ENCODE assay signal across 8 cellular contexts in the genomic region with DNA sequence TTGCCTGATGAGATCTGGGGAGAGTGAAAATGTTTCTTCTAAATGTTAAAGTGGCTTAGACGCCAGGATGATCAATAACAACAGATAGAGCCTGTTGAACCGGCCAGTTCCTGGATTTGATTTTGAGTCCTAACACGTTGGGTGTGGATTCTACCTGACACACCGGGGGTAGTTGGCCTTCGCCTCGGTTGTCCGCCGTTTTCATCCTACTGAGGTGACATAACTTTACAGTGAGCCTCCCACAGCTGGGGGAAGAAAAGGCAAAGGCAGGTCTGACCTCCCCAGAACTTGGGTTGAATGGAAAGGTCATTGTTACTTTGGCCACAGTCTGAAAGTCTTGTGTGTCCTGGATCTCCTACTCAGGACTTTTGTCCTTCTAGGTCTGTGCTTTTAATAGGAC. TPM values are rescaled to one million over a fixed set of nuclear protein-coding genes. Genes with fewer than 3 reads are reported as not detected.
A peak's percentile ranks its signal among the peaks of the same experiment; 100 is the strongest.
DNase-seq lines count a peak whose midpoint lies in the region; ATAC-seq and TF ChIP-seq lines count a peak whose summit lies in the region.

No MANE protein-coding gene starts in this region.

- H3K27ac ChIP-seq in KOPT-K1 (ENCODE audit: low read depth, low read length, poor library complexity, severe bottlenecking) (peak overlapping the region; percentile 92), coronary artery (peak overlapping the region in 1 of 2 donors; percentile 95)

- peaks cover 10 to 26% (median 19%) of the 10 kb centered on the region in 4 donors for H3K4me1 Mint-ChIP-seq in naive thymus-derived CD8-positive, alpha-beta T cell

- H3K9me3 Mint-ChIP-seq in naive thymus-derived CD8-positive, alpha-beta T cell: no peaks in the 10 kb centered on the region

- peaks cover 48% of the 10 kb centered on the region for H3K36me3 ChIP-seq in KOPT-K1 (ENCODE audit: insufficient read depth, low read length)

- H3K4me3 ChIP-seq in AG09309 (ENCODE audit: control insufficient read depth, low read depth, low read length) (peak overlapping the region; percentile 64), coronary artery (peak overlapping the region; percentile 84)

- peak overlapping the region in 8 of 10 donors; percentile 47 to 87 (median 82) for H3K27ac Mint-ChIP-seq in naive thymus-derived CD8-positive, alpha-beta T cell

- POLR2A ChIA-PET in naive thymus-derived CD8-positive, alpha-beta T cell (lab: Charles Lee): interaction anchor here (1.8 to 2.0 kb wide), 2 partner anchors 31 to 190 kb away, joined by 7 to 11 read pairs; partner anchors contain the start of genes CENPS and KIF1B

- H3K9me3 ChIP-seq in KOPT-K1 (ENCODE audit: insufficient read depth, low read length, poor library complexity, severe bottlenecking): no peaks in the 10 kb centered on the region

- H3K4me3 Mint-ChIP-seq in naive thymus-derived CD8-positive, alpha-beta T cell: peak overlapping the region; percentile 85 to 94 (median 91)

- no peaks in the 10 kb centered on the region for H3K27me3 Mint-ChIP-seq in naive thymus-derived CD8-positive, alpha-beta T cell

- no peak for ATAC-seq in naive thymus-derived CD8-positive, alpha-beta T cell
- ATAC-seq in HG02678 (IDR thresholded peaks at IDR 0.05; ENCODE audit: unreplicated experiment): no peak

- TF ChIP-seq CTCF in AG09309 (IDR thresholded peaks at IDR 0.05; ENCODE audit: control insufficient read depth, insufficient read depth, low read depth, low read length, missing control alignments) (no peak), coronary artery (IDR thresholded peaks at IDR 0.05) (no peak)

- DNase-seq in AG09309 (ENCODE audit: low read depth) (no peak), coronary artery (ENCODE audit: low spot score) (no peak), DMS53 (lab: John Stamatoyannopoulos, UW) (no peak), NOMO-1 treated with DMSO at 0.1 percent for 48 hours (lab: John Stamatoyannopoulos, UW; ENCODE audit: unreplicated experiment) (no peak)
- DNase-seq in naive thymus-derived CD8-positive, alpha-beta T cell: no peak
- no peak for DNase-seq in effector CD8-positive, alpha-beta T cell (lab: John Stamatoyannopoulos, UW)

- H3K36me3 Mint-ChIP-seq in naive thymus-derived CD8-positive, alpha-beta T cell: peaks cover 0 to 34% (median 5%) of the 10 kb centered on the region in 3 donors

RNA-seq across cellular contexts. Expression of gene PGD, which starts 1.1 kb away (rescaled TPM):
- 10 to 100 TPM; 42.2 to 46.6 TPM for total RNA-seq in naive thymus-derived CD8-positive, alpha-beta T cell
- 10 to 100 TPM; 41.4 to 52.8 (median 46.6) TPM for polyA plus RNA-seq in naive thymus-derived CD8-positive, alpha-beta T cell

RNA-seq across cellular contexts. Expression of gene CENPS, which starts 30.2 kb away (rescaled TPM):
- total RNA-seq in naive thymus-derived CD8-positive, alpha-beta T cell: 1 to 10 TPM; 6.4 to 9.5 TPM
- 10 to 100 TPM in 1 of 3 donors, 1 to 10 TPM in 2; 8.6 to 11.2 (median 9.4) TPM for polyA plus RNA-seq in naive thymus-derived CD8-positive, alpha-beta T cell

RNA-seq across cellular contexts. Expression of gene CORT, which starts 49.8 kb away (rescaled TPM):
- total RNA-seq in naive thymus-derived CD8-positive, alpha-beta T cell: under 1 TPM in 1 of 2 experiments, not detected in 1; 0.44 TPM
- polyA plus RNA-seq in naive thymus-derived CD8-positive, alpha-beta T cell: under 1 TPM in 1 of 3 donors, not detected in 2; 0.22 TPM
